13 cellular contexts compared by ENCODE assay signal in the genomic region with DNA sequence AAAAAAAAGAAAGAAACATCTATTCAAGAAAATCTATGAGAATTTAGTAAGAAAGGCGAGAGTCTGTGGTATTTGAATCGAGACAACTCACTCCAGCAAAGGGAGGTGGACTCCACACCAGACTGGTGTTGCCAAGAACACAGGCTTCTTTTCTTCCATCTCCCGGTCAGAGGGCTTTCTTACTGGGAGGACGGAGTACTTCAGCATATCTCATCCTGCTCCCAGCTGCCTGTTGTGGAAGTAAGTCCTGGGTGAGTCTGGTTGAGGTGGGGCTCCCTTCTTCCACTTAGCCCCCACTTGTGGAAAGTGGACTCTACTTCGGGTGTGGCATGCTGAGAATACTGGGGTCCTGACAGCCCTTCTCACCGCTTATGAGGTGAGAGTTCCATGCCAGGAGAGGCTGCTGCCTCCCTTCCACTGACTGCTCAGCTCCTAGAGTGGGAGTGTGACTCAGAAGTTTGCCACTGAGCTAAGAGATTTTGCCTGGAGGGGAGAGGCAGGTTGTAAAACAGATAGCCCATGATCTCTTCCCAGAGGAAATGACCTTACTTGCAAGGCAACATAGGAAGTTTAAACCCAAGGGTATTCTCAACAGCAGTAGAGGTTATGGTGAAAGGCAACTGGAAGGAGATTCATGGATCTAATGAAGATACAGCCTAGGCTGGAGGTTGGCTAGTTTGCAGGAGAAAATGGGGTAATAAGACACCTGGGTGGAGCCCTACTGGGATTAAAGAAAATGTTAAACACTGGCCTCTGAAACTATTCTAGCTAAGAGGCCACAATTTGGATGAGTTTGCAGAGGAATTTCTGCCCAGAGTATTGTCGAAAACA. TPM values are rescaled to one million over a fixed set of nuclear protein-coding genes. Genes with fewer than 3 reads are reported as not detected.
DNase-seq lines count a peak whose midpoint lies in the region; ATAC-seq and TF ChIP-seq lines count a peak whose summit lies in the region.
"Had no signal": no experiment of that assay in that cellular context is flagged by ENCODE, and none has a peak within 500 bp of the region (broad histone marks: within the 10 kb centered on the region; RNA-seq: fewer than 3 reads in every experiment).

No MANE protein-coding gene starts in this region.

- no peaks in the 10 kb centered on the region for H4K20me1 ChIP-seq in GM23248 (ENCODE audit: insufficient read depth)

- in situ Hi-C loops in GM23248 (cut with MboI) = no loop called here

- no peak overlapping the region for H2AK5ac ChIP-seq in trophoblast cell (ENCODE audit: low read length)

- TF ChIP-seq POLR2A in vagina (IDR thresholded peaks at IDR 0.05) = no peak

- no peak overlapping the region for H2BK5ac ChIP-seq in trophoblast cell (ENCODE audit: low read depth, low read length, poor library complexity)

- ATAC-seq in HG03175 (IDR thresholded peaks at IDR 0.05; ENCODE audit: unreplicated experiment) (no peak), GM18909 (IDR thresholded peaks at IDR 0.05; ENCODE audit: poor library complexity, unreplicated experiment) (no peak)

- H3K4me3 ChIP-seq in GM23248 (no peak overlapping the region), NT2/D1 (ENCODE audit: insufficient read length, low read depth) (no peak overlapping the region), epithelial cell of esophagus (ENCODE audit: low read length) (no peak overlapping the region), trophoblast cell (ENCODE audit: low read depth, low read length) (no peak overlapping the region), vagina (no peak overlapping the region)

- peaks cover 14% of the 10 kb centered on the region; the same call in 1 of the 2 replicates for H3K4me1 ChIP-seq in GM23248 (ENCODE audit: insufficient read depth)
- H3K4me1 ChIP-seq in NT2/D1 (ENCODE audit: insufficient read depth, insufficient read length) = peaks cover 7% of the 10 kb centered on the region
- peaks cover 3 to 12% of the 10 kb centered on the region in 2 experiments for H3K4me1 ChIP-seq in trophoblast cell (ENCODE audit: control insufficient read depth in 1 of 2, insufficient read depth in 2 of 2, low read length in 2 of 2)
- H3K4me1 ChIP-seq in vagina = peaks cover 21% of the 10 kb centered on the region
- H3K4me1 ChIP-seq: Caco-2 had no signal

- no peak overlapping the region for H2BK120ac ChIP-seq in trophoblast cell (ENCODE audit: insufficient read depth, low read length, poor library complexity)

- H3K79me1 ChIP-seq in trophoblast cell (ENCODE audit: low read length) = peaks cover 3% of the 10 kb centered on the region

- no peak overlapping the region for H3K14ac ChIP-seq in trophoblast cell (ENCODE audit: low read length)

- H3K9me3 ChIP-seq in GM23248 (ENCODE audit: low read depth) (no peaks in the 10 kb centered on the region), NT2/D1 (ENCODE audit: insufficient read depth, low read length) (no peaks in the 10 kb centered on the region), trophoblast cell (ENCODE audit: insufficient read depth, low read depth, low read length) (peaks cover 4% of the 10 kb centered on the region), vagina (no peaks in the 10 kb centered on the region)
- H3K9me3 ChIP-seq: Caco-2 had no signal

- H3F3A ChIP-seq in GM23248 (ENCODE audit: insufficient read depth) = peaks cover 16% of the 10 kb centered on the region

- H4K91ac ChIP-seq in trophoblast cell (ENCODE audit: low read depth, low read length) = no peak overlapping the region

- H3K4me2 ChIP-seq in GM23248 (ENCODE audit: unreplicated experiment) (peak overlapping the region; percentile 21), trophoblast cell (ENCODE audit: low read length) (no peak overlapping the region)

- H3K18ac ChIP-seq in trophoblast cell (ENCODE audit: low read length) = no peak overlapping the region

- no peak overlapping the region for H4K8ac ChIP-seq in trophoblast cell (ENCODE audit: low read depth, low read length)

- 0 out of 2 replicates have a peak overlapping the region, but pooled peaks have one; percentile 6 for H3K27ac ChIP-seq in GM23248
- no peak overlapping the region for H3K27ac ChIP-seq in trophoblast cell (ENCODE audit: low read depth, low read length)
- no peak overlapping the region for H3K27ac ChIP-seq in vagina
- H3K27ac ChIP-seq: brain microvascular endothelial cell had no signal

- H3K27me3 ChIP-seq in GM23248 (replicated peaks; ENCODE audit: insufficient read depth) (no peaks in the 10 kb centered on the region), NT2/D1 (ENCODE audit: insufficient read depth, insufficient read length) (peaks cover 18% of the 10 kb centered on the region), trophoblast cell (ENCODE audit: insufficient read depth, low read length) (no peaks in the 10 kb centered on the region), vagina (no peaks in the 10 kb centered on the region)
- H3K27me3 ChIP-seq: brain microvascular endothelial cell had no signal

- H3K79me2 ChIP-seq in GM23248 (ENCODE audit: insufficient read depth) (no peaks in the 10 kb centered on the region), trophoblast cell (ENCODE audit: control insufficient read depth, insufficient read depth, low read length, poor library complexity) (peaks cover 1% of the 10 kb centered on the region)

- WGBS in GM23248 (ENCODE audit: low coverage in 1 of 2, low lambda C conversion rate in 2 of 2, missing lambda C conversion rate in 2 of 2), 2 experiments = 36 to 40% methylated on average over 7 of the region's 7 CpGs
- WGBS in trophoblast cell (ENCODE audit: extremely low coverage, insufficient coverage, insufficient read length) = no CpG with 5 or more reads among the region's 7 CpGs

- no peak overlapping the region for H3K9ac ChIP-seq in GM23248
- H3K9ac ChIP-seq in NT2/D1 (ENCODE audit: insufficient read length, low read depth) = peak overlapping the region; percentile 36
- H3K9ac ChIP-seq in trophoblast cell (ENCODE audit: low read length) = no peak overlapping the region

- H4K12ac ChIP-seq in trophoblast cell (ENCODE audit: low read depth, low read length) = no peak overlapping the region

- H2BK12ac ChIP-seq in trophoblast cell (ENCODE audit: low read length) = no peak overlapping the region

- intact Hi-C loops in vagina (cut with DNase I) = no loop called here

- H2AFZ ChIP-seq in GM23248 (peak overlapping the region; percentile 53; the same call in 1 of the 2 replicates), trophoblast cell (ENCODE audit: insufficient read depth, low read length, poor library complexity) (no peak overlapping the region)

- peak; percentile 73 for DNase-seq in GM23248
- no peak for DNase-seq in NT2/D1 (ENCODE audit: low read depth, low spot score)
- peak; percentile 87 for DNase-seq in epithelial cell of esophagus (ENCODE audit: low read depth)
- peak; percentile 12 to 31 for DNase-seq in trophoblast cell
- no peak for DNase-seq in ecto neural progenitor cell (ENCODE audit: low spot score)
- no peak for DNase-seq in vagina (ENCODE audit: extremely low spot score in 2 of 2)
- DNase-seq: activated T-cell treated with anti-CD3 and anti-CD28 coated beads, Interleukin-2, amount 50 U/mL, for 48 hours; brain microvascular endothelial cell; Caco-2; erythroblast; NCI-H1092 treated with DMSO at 0.1 percent for 48 hours had no signal

- H3K36me3 ChIP-seq in GM23248 (ENCODE audit: low read depth) = no peaks in the 10 kb centered on the region
- no peaks in the 10 kb centered on the region for H3K36me3 ChIP-seq in NT2/D1 (ENCODE audit: insufficient read depth, insufficient read length, low read length)
- H3K36me3 ChIP-seq in trophoblast cell (ENCODE audit: control insufficient read depth in 1 of 2, insufficient read depth in 2 of 2, low read length in 2 of 2) = no peaks in the 10 kb centered on the region
- no peaks in the 10 kb centered on the region for H3K36me3 ChIP-seq in vagina
- H3K36me3 ChIP-seq: brain microvascular endothelial cell had no signal

- no peaks in the 10 kb centered on the region for H3K9me2 ChIP-seq in GM23248 (ENCODE audit: insufficient read depth)

- H3K4ac ChIP-seq in trophoblast cell (ENCODE audit: low read depth, low read length) = no peak overlapping the region

- H3K23ac ChIP-seq in trophoblast cell (ENCODE audit: low read length) = no peak overlapping the region

- TF ChIP-seq CTCF in epithelial cell of esophagus (IDR thresholded peaks at IDR 0.05; ENCODE audit: insufficient read depth, low read depth, low read length, missing control alignments) (no peak), vagina (IDR thresholded peaks at IDR 0.05) (no peak)

RNA-seq across cellular contexts. Expression of a gene that starts 3.5 kb away (rescaled TPM):
- 1.0 and 2.9 TPM in 2 replicates for total RNA-seq in GM23248 (2014; rRNA removed; shearing (Covaris generic))
- 0.93 and 1.2 TPM in 2 replicates for polyA plus RNA-seq in GM23248 (2016; fragmentation: Nextera tagmentation; extraction: Ambion mirVana)
- polyA plus RNA-seq in trophoblast cell (2013) = 6.1 and 6.3 TPM in 2 replicates
- 9.6 TPM for total RNA-seq in vagina

RNA-seq across cellular contexts. Expression of a gene that starts 19.2 kb away (rescaled TPM):
- 60.4 and 62.7 TPM in 2 replicates for total RNA-seq in GM23248 (2014; rRNA removed; shearing (Covaris generic))
- 55.8 and 58.4 TPM in 2 replicates for polyA plus RNA-seq in GM23248 (2016; fragmentation: Nextera tagmentation; extraction: Ambion mirVana)
- 51.4 and 52.2 TPM in 2 replicates for polyA plus RNA-seq in trophoblast cell (2013)
- total RNA-seq in vagina = 71.2 TPM

Comparison
In these comparisons a context has a peak if more than half of its experiments do, and no peak if none do; other contexts are left out.
1. DNase-seq: peak in GM23248 (single experiment), epithelial cell of esophagus (single experiment) and trophoblast cell (2 of 2); none in NT2/D1 (single experiment), ecto neural progenitor cell (single experiment) and vagina (0 of 2).